1 cellular context compared by ENCODE assay signal in the genomic region with DNA sequence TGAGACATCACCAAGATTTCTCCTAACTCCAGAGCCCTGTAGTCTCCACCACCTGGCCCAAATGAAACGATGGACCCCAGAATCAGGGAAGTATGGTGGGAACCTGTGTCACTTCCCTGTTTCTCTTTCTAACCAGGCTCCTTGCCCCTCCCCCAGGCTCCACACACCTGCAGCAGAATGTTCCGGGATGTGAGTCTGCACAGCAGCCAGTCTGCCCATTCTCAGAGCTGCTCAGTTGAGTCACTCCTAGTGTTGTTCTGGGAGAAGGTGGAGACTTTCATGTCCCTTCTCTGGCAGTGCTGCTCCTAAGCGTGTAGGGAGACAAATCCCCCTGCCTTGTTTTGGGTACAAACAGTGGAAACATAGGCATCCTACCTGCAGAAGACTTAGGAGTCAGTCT.
TF ChIP-seq lines count a peak whose summit lies in the region.

No MANE protein-coding gene starts in this region.

TF ChIP-seq in H1, 55 proteins besides CTCF, POLR2A, EP300 and RAD21 (continued from another document):
- TF ChIP-seq CHD1 (IDR thresholded peaks at IDR 0.05; ENCODE audit: low read depth, low read length) (no peak), TEAD4 (IDR thresholded peaks at IDR 0.05; ENCODE audit: low read depth, low read length) (no peak), BACH1 (IDR thresholded peaks at IDR 0.05; ENCODE audit: low read length) (no peak), GABPA (IDR thresholded peaks at IDR 0.05; ENCODE audit: borderline replicate concordance, insufficient read depth, low read length) (no peak), JUND (IDR thresholded peaks at IDR 0.05; ENCODE audit: low read length) (no peak), NRF1 (IDR thresholded peaks at IDR 0.05; ENCODE audit: low read depth, low read length) (no peak), TBP (IDR thresholded peaks at IDR 0.05; ENCODE audit: low read depth, low read length) (no peak)
